Comparison of ENCODE assay signal across 8 cellular contexts in the genomic region with DNA sequence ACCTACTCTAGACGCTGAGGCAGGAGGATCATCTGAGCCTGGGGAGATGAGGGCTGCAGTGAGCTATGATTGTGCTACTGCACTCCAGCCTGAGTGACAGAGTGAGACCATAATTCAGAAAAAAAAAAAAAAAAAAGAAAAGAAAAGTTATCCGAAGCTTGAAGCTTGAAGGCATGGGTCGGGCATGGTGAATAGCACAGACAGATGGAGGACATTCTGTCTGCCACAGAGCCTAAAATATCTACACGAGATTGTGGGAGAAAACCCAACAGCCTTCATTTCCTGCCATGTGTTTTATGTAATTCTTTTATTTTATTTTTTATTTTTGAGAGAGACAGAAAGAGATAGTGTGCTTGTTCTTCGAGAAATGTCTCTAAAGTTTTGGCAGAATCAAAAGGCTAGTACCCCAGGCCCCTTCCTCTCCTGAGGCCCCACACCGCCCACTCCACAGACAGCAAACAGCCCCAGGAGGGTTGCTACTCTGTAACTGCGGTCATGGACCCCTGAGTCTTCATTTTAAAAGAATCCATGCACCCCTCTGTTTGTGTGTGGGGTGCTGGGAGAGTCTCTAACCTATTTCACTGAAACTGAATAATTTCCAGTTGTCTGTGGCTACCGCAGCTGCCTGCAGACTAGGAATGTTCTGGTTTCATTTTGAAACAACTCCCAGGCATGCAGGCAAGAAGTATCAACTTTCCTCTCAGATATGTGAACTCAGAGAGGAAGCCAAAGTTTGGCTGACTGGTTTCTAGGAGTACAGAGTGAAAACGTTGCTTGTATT. TPM values are rescaled to one million over a fixed set of nuclear protein-coding genes. Genes with fewer than 3 reads are reported as not detected.
DNase-seq lines count a peak whose midpoint lies in the region; ATAC-seq and TF ChIP-seq lines count a peak whose summit lies in the region.

No MANE protein-coding gene starts in this region.

- H4K20me1 ChIP-seq in osteoblast (ENCODE audit: insufficient read depth, low read length) = no peaks in the 10 kb centered on the region

- peak overlapping the region; percentile 85 for H3K4me2 ChIP-seq in osteoblast (ENCODE audit: insufficient read depth, low read length)

- TF ChIP-seq CTCF in NB4 (IDR thresholded peaks at IDR 0.05; ENCODE audit: low read depth, low read length) = no peak
- no peak for TF ChIP-seq CTCF in osteoblast (IDR thresholded peaks at IDR 0.05; ENCODE audit: extremely low read depth, low read depth, low read length)

- ATAC-seq in HG03108 (IDR thresholded peaks at IDR 0.05; ENCODE audit: unreplicated experiment) = no peak
- no peak for ATAC-seq in activated CD4-positive, alpha-beta T cell treated with anti-CD3 and anti-CD28 coated beads for 36 hours

- H3K27me3 Mint-ChIP-seq in activated CD4-positive, alpha-beta T cell treated with anti-CD3 and anti-CD28 coated beads for 36 hours = peaks cover 26% of the 10 kb centered on the region

- no peaks in the 10 kb centered on the region for H3K27me3 ChIP-seq in osteoblast (ENCODE audit: insufficient read depth, low read length)

- peaks cover 25% of the 10 kb centered on the region for H3K4me1 ChIP-seq in osteoblast (ENCODE audit: insufficient read depth, low read length)

- H3K9me3 ChIP-seq in osteoblast (ENCODE audit: low read depth, low read length) = no peaks in the 10 kb centered on the region

- peak overlapping the region; percentile 75 for H3K27ac ChIP-seq in osteoblast (ENCODE audit: low read depth, low read length)

- no peak overlapping the region for H3K4me3 Mint-ChIP-seq in activated CD4-positive, alpha-beta T cell treated with anti-CD3 and anti-CD28 coated beads for 36 hours

- CTCF ChIA-PET in activated CD4-positive, alpha-beta T cell treated with anti-CD3 and anti-CD28 coated beads for 36 hours (lab: Charles Lee) = interaction anchor here (0.6 to 4.7 kb wide), 3 partner anchors 9 to 418 kb away, joined by 3 to 32 read pairs (median 17); no protein-coding TSS in a partner anchor

- peak; percentile 39 for DNase-seq in GM04504 (ENCODE audit: low read depth)
- peak; percentile 53 for DNase-seq in NB4 (ENCODE audit: low read depth)
- DNase-seq in epidermal melanocyte (ENCODE audit: insufficient read length, low spot score) = peak; percentile 61
- peak; percentile 58 for DNase-seq in osteoblast (ENCODE audit: insufficient read length, low spot score, missing footprints)
- DNase-seq in NCI-H2171 treated with DMSO at 0.1 percent for 48 hours (lab: John Stamatoyannopoulos, UW) = no peak
- no peak for DNase-seq in ecto neural progenitor cell (ENCODE audit: low spot score)
- no peak for DNase-seq in activated CD4-positive, alpha-beta T cell treated with anti-CD3 and anti-CD28 coated beads for 36 hours

- H3K79me2 ChIP-seq in osteoblast (ENCODE audit: insufficient read depth, low read length) = no peaks in the 10 kb centered on the region

- H3K27ac Mint-ChIP-seq in activated CD4-positive, alpha-beta T cell treated with anti-CD3 and anti-CD28 coated beads for 36 hours = no peak overlapping the region

- H3K4me1 Mint-ChIP-seq in activated CD4-positive, alpha-beta T cell treated with anti-CD3 and anti-CD28 coated beads for 36 hours = peaks cover 9% of the 10 kb centered on the region

- intact Hi-C loops in activated CD4-positive, alpha-beta T cell treated with anti-CD3 and anti-CD28 coated beads for 36 hours (cut with DNase I, micrococcal nuclease) = no loop called here

- H3K9me3 Mint-ChIP-seq in activated CD4-positive, alpha-beta T cell treated with anti-CD3 and anti-CD28 coated beads for 36 hours (ENCODE audit: low read depth) = no peaks in the 10 kb centered on the region

- H3K4me3 ChIP-seq in NB4 (ENCODE audit: low read depth, low read length) (no peak overlapping the region), osteoblast (ENCODE audit: insufficient read depth, low read length) (peak overlapping the region; percentile 65)

- peak overlapping the region; percentile 93 for H2AFZ ChIP-seq in osteoblast (ENCODE audit: low read length)

- no peaks in the 10 kb centered on the region for H3K36me3 Mint-ChIP-seq in activated CD4-positive, alpha-beta T cell treated with anti-CD3 and anti-CD28 coated beads for 36 hours (ENCODE audit: low read depth)

- POLR2A ChIA-PET in activated CD4-positive, alpha-beta T cell treated with anti-CD3 and anti-CD28 coated beads for 36 hours (lab: Charles Lee) = no interaction called here

- no peak for TF ChIP-seq POLR2A in NB4 (IDR thresholded peaks at IDR 0.05; ENCODE audit: extremely low read depth, insufficient read length)

- H3K36me3 ChIP-seq in osteoblast (ENCODE audit: insufficient read depth, low read length) = no peaks in the 10 kb centered on the region

RNA-seq across cellular contexts. Expression of a gene that starts 38.4 kb away (rescaled TPM):
- total RNA-seq in osteoblast = 10.5 and 11.8 TPM in 2 replicates
- total RNA-seq in activated CD4-positive, alpha-beta T cell treated with anti-CD3 and anti-CD28 coated beads for 36 hours = 1 to 10 TPM; 1.1 to 1.6 TPM

Comparison
In these comparisons a context has a peak if more than half of its experiments do, and no peak if none do; other contexts are left out.
1. DNase-seq: peak in GM04504 (single experiment), NB4 (single experiment), epidermal melanocyte (single experiment) and osteoblast (single experiment); none in NCI-H2171 treated with DMSO at 0.1 percent for 48 hours (single experiment), ecto neural progenitor cell (single experiment) and activated CD4-positive, alpha-beta T cell treated with anti-CD3 and anti-CD28 coated beads for 36 hours (single experiment).